9 cellular contexts compared by ENCODE assay signal in genomic region chrX:117743469-117744251, GRCh38.
DNase-seq lines count a peak whose midpoint lies in the region; ATAC-seq and TF ChIP-seq lines count a peak whose summit lies in the region.
"Had no signal": no experiment of that assay in that cellular context is flagged by ENCODE, and none has a peak within 500 bp of the region (broad histone marks: within the 10 kb centered on the region; RNA-seq: fewer than 3 reads in every experiment).

No MANE protein-coding gene starts in this region.

- DNase-seq in Kasumi-1 (lab: John Stamatoyannopoulos, UW) (peak; percentile 3 to 9), astrocyte of the hippocampus (ENCODE audit: low read depth, low spot score) (peak; percentile 17), putamen (ENCODE audit: low spot score) (no peak), NCI-H1417 treated with DMSO at 0.1 percent for 48 hours (lab: John Stamatoyannopoulos, UW) (no peak), hepatic stellate cell (ENCODE audit: low spot score) (no peak)
- no peak for DNase-seq in activated CD4-positive, alpha-beta T cell treated with anti-CD3 and anti-CD28 coated beads for 1 hour
- DNase-seq: activated gamma-delta T cell treated with Interleukin-2 at 50 U/mL for 16 hours had no signal

- H3K9me2 ChIP-seq in neural cell (ENCODE audit: insufficient read depth, low read length): no peaks in the 10 kb centered on the region

- peak; percentile 49 for TF ChIP-seq RAD21 in neural cell (conservative IDR thresholded peaks at IDR 0.05)

- no peak overlapping the region for H2AFZ ChIP-seq in neural cell (ENCODE audit: low read depth, low read length)

- H3K36me3 ChIP-seq in neural cell (ENCODE audit: insufficient read depth, low read length): no peaks in the 10 kb centered on the region

- no peaks in the 10 kb centered on the region for H4K20me1 ChIP-seq in neural cell (ENCODE audit: insufficient read depth)

- no peak overlapping the region for H3K27ac ChIP-seq in neural cell (ENCODE audit: low read length)

- no peak overlapping the region for H3K4me3 ChIP-seq in neural cell (ENCODE audit: low read length)

- no peaks in the 10 kb centered on the region for H3K79me2 ChIP-seq in neural cell (replicated peaks; ENCODE audit: insufficient read depth, low read length)

- TF ChIP-seq CTCF in neural cell (IDR thresholded peaks at IDR 0.05; ENCODE audit: poor library complexity, severe bottlenecking): peak; percentile 48

- H3K9ac ChIP-seq in neural cell (ENCODE audit: low read length): no peak overlapping the region

- H3K27me3 ChIP-seq in neural cell (ENCODE audit: insufficient read depth, low read depth, low read length): no peaks in the 10 kb centered on the region

- H3K9me3 ChIP-seq in neural cell (ENCODE audit: low read length): no peaks in the 10 kb centered on the region

- H3K4me2 ChIP-seq in neural cell (ENCODE audit: low read length): no peak overlapping the region

- H3F3A ChIP-seq in neural cell (ENCODE audit: insufficient read depth, low read length, poor library complexity, severe bottlenecking): no peaks in the 10 kb centered on the region

- TF ChIP-seq EP300 in neural cell (conservative IDR thresholded peaks at IDR 0.05; ENCODE audit: poor library complexity, severe bottlenecking): no peak

- ATAC-seq in GM18511 (IDR thresholded peaks at IDR 0.05; ENCODE audit: unreplicated experiment): peak; percentile 70

TF ChIP-seq in neural cell, 6 proteins besides CTCF, POLR2A, EP300 and RAD21:
- TF ChIP-seq REST (IDR thresholded peaks at IDR 0.05; ENCODE audit: borderline replicate concordance) (no peak), SMC3 (conservative IDR thresholded peaks at IDR 0.05; ENCODE audit: poor library complexity) (peak; percentile 54)
TF ChIP-seq in neural cell: peak in this region for 1.

Comparison
In these comparisons a context has a peak if more than half of its experiments do, and no peak if none do; other contexts are left out.
1. DNase-seq: peak in Kasumi-1 (2 of 2) and astrocyte of the hippocampus (single experiment); none in putamen (single experiment), activated CD4-positive, alpha-beta T cell treated with anti-CD3 and anti-CD28 coated beads for 1 hour (single experiment), NCI-H1417 treated with DMSO at 0.1 percent for 48 hours (single experiment) and hepatic stellate cell (single experiment).